In the genomic region with DNA sequence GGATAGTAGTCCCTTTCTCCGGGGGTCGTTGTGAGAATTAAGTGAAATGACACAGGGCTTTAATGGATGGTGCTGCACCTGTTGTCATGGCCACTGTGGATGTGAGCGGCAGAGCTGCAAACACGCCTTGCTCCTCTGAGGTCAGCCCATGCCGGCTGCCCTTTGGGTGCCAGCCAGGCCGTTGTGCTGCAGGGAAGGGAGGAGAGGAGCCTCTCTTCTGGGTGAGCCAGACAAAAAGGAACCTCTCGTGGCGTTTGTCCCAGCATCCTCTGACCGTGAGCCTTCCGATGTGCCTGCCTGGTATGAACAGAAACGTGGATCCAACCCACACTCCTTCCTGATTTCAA, we compare ENCODE assay signal across 15 cellular contexts.
A peak's percentile ranks its signal among the peaks of the same experiment; 100 is the strongest.
DNase-seq lines count a peak whose midpoint lies in the region; ATAC-seq, FAIRE-seq and TF ChIP-seq lines count a peak whose summit lies in the region.
"Had no signal": no experiment of that assay in that cellular context is flagged by ENCODE, and none has a peak within 500 bp of the region (broad histone marks: within the 10 kb centered on the region; RNA-seq: fewer than 3 reads in every experiment).

No MANE protein-coding gene starts in this region.

- TF ChIP-seq CTCF in right atrium auricular region (IDR thresholded peaks at IDR 0.05) (no peak), pancreas (IDR thresholded peaks at IDR 0.05) (no peak), GM23338 (conservative IDR thresholded peaks at IDR 0.05; ENCODE audit: low read depth in 2 of 2) (no peak)

- H3K4me3 Mint-ChIP-seq in activated CD8-positive, alpha-beta memory T cell treated with anti-CD3 and anti-CD28 coated beads, Interleukin-2, amount 10 ng/mL, durations not matched to agents 7 days and 5 days, result no peak overlapping the region
- no peak overlapping the region for H3K4me3 Mint-ChIP-seq in GM23338
- H3K4me3 Mint-ChIP-seq: naive B cell had no signal

- no peak overlapping the region for H3K27ac Mint-ChIP-seq in activated CD8-positive, alpha-beta memory T cell treated with anti-CD3 and anti-CD28 coated beads, Interleukin-2, amount 10 ng/mL, durations not matched to agents 7 days and 5 days
- H3K27ac Mint-ChIP-seq in GM23338, result no peak overlapping the region
- H3K27ac Mint-ChIP-seq: naive B cell had no signal

- H4K20me1 ChIP-seq in GM23338 (replicated peaks; ENCODE audit: insufficient read depth), result no peaks in the 10 kb centered on the region

- CTCF ChIA-PET in activated CD8-positive, alpha-beta memory T cell treated with anti-CD3 and anti-CD28 coated beads, Interleukin-2, amount 10 ng/mL, durations not matched to agents 7 days and 5 days (lab: Charles Lee), result no interaction called here

- H3K9me3 Mint-ChIP-seq in activated CD8-positive, alpha-beta memory T cell treated with anti-CD3 and anti-CD28 coated beads, Interleukin-2, amount 10 ng/mL, durations not matched to agents 7 days and 5 days (ENCODE audit: low read depth), result no peaks in the 10 kb centered on the region
- H3K9me3 Mint-ChIP-seq in GM23338, result no peaks in the 10 kb centered on the region

- no peak for ATAC-seq in activated CD8-positive, alpha-beta memory T cell treated with anti-CD3 and anti-CD28 coated beads, Interleukin-2, amount 10 ng/mL, durations not matched to agents 7 days and 5 days
- ATAC-seq in pancreas, result peak in 3 of 4 donors; percentile 39 to 57 (median 43)
- ATAC-seq in aorta (ENCODE audit: low FRiP score), result no peak
- ATAC-seq in HG03442 (IDR thresholded peaks at IDR 0.05; ENCODE audit: unreplicated experiment), result no peak
- ATAC-seq in GM18909 (IDR thresholded peaks at IDR 0.05; ENCODE audit: poor library complexity, unreplicated experiment), result no peak
- ATAC-seq in GM23338, result no peak

- no peaks in the 10 kb centered on the region for H3K9me2 ChIP-seq in GM23338 (ENCODE audit: insufficient read depth)

- no peaks in the 10 kb centered on the region for H3K79me2 ChIP-seq in GM23338 (replicated peaks; ENCODE audit: insufficient read depth)

- no peaks in the 10 kb centered on the region for H3K36me3 Mint-ChIP-seq in activated CD8-positive, alpha-beta memory T cell treated with anti-CD3 and anti-CD28 coated beads, Interleukin-2, amount 10 ng/mL, durations not matched to agents 7 days and 5 days
- no peaks in the 10 kb centered on the region for H3K36me3 Mint-ChIP-seq in GM23338 (ENCODE audit: low read depth)
- H3K36me3 Mint-ChIP-seq: naive B cell had no signal

- no peak overlapping the region for H3K4me2 ChIP-seq in GM23338

- no peaks in the 10 kb centered on the region for H3F3A ChIP-seq in GM23338 (replicated peaks; ENCODE audit: low read depth)

- H3K4me1 ChIP-seq in right atrium auricular region, result peaks cover 0 to 32% of the 10 kb centered on the region in 2 donors
- no peaks in the 10 kb centered on the region for H3K4me1 ChIP-seq in pancreas
- no peaks in the 10 kb centered on the region for H3K4me1 ChIP-seq in aorta (ENCODE audit: control insufficient read depth in 1 of 2, insufficient read depth in 2 of 2, low read length in 2 of 2)
- no peaks in the 10 kb centered on the region for H3K4me1 ChIP-seq in GM23338 (ENCODE audit: insufficient read depth)

- intact Hi-C loops in pancreas (cut with DNase I) (no loop called here), aorta (cut with DNase I) (no loop called here)

- H3K27ac ChIP-seq in right atrium auricular region (peak overlapping the region; percentile 79 to 85), pancreas (no peak overlapping the region), aorta (ENCODE audit: low read depth in 1 of 2, low read length in 2 of 2) (no peak overlapping the region), GM23338 (ENCODE audit: low read depth) (no peak overlapping the region)
- H3K27ac ChIP-seq: brain microvascular endothelial cell had no signal

- no peaks in the 10 kb centered on the region for H3K27me3 ChIP-seq in right atrium auricular region
- no peaks in the 10 kb centered on the region for H3K27me3 ChIP-seq in pancreas
- H3K27me3 ChIP-seq in aorta (ENCODE audit: control insufficient read depth in 1 of 2, insufficient read depth in 2 of 2, low read length in 1 of 2), result no peaks in the 10 kb centered on the region
- no peaks in the 10 kb centered on the region for H3K27me3 ChIP-seq in GM23338 (ENCODE audit: insufficient read depth)
- H3K27me3 ChIP-seq: brain microvascular endothelial cell, gastrocnemius medialis had no signal

- FAIRE-seq in pancreas (lab: Jason Lieb, UNC), result no peak
- FAIRE-seq: D721Med, HTR-8/SVneo had no signal

- H3K4me1 Mint-ChIP-seq in activated CD8-positive, alpha-beta memory T cell treated with anti-CD3 and anti-CD28 coated beads, Interleukin-2, amount 10 ng/mL, durations not matched to agents 7 days and 5 days, result no peaks in the 10 kb centered on the region
- H3K4me1 Mint-ChIP-seq in GM23338, result peaks cover 16% of the 10 kb centered on the region
- H3K4me1 Mint-ChIP-seq: naive B cell had no signal

- WGBS in pancreas, 2 donors, result 52 to 63% methylated on average over 11 of the region's 11 CpGs
- WGBS in aorta, 2 donors, result 87 to 89% methylated on average over 11 of the region's 11 CpGs

- no peaks in the 10 kb centered on the region for H3K27me3 Mint-ChIP-seq in activated CD8-positive, alpha-beta memory T cell treated with anti-CD3 and anti-CD28 coated beads, Interleukin-2, amount 10 ng/mL, durations not matched to agents 7 days and 5 days
- peaks cover 6% of the 10 kb centered on the region for H3K27me3 Mint-ChIP-seq in GM23338 (ENCODE audit: insufficient read depth, low read depth, poor library complexity)

- H3K36me3 ChIP-seq in right atrium auricular region, result no peaks in the 10 kb centered on the region
- H3K36me3 ChIP-seq in pancreas, result no peaks in the 10 kb centered on the region
- no peaks in the 10 kb centered on the region for H3K36me3 ChIP-seq in aorta (ENCODE audit: control insufficient read depth in 1 of 2, insufficient read depth in 2 of 2, low read length in 1 of 2)
- no peaks in the 10 kb centered on the region for H3K36me3 ChIP-seq in GM23338 (ENCODE audit: insufficient read depth)
- H3K36me3 ChIP-seq: brain microvascular endothelial cell, gastrocnemius medialis, thoracic aorta had no signal

- H3K4me3 ChIP-seq in right atrium auricular region, result no peak overlapping the region
- no peak overlapping the region for H3K4me3 ChIP-seq in pancreas
- H3K4me3 ChIP-seq in aorta (ENCODE audit: low read length in 2 of 2), result no peak overlapping the region
- no peak overlapping the region for H3K4me3 ChIP-seq in GM23338
- H3K4me3 ChIP-seq: gastrocnemius medialis, skin epidermis, thoracic aorta had no signal

- DNase-seq in activated CD8-positive, alpha-beta memory T cell treated with anti-CD3 and anti-CD28 coated beads, Interleukin-2, amount 50 U/mL, for 48 hours, result peak; percentile 20
- DNase-seq in activated CD8-positive, alpha-beta memory T cell treated with anti-CD3 and anti-CD28 coated beads, Interleukin-2, amount 10 ng/mL, durations not matched to agents 7 days and 5 days, result no peak
- peak; percentile 57 for DNase-seq in right atrium auricular region (ENCODE audit: low spot score)
- peak in 2 of 6 donors; percentile 4 to 7 for DNase-seq in pancreas
- DNase-seq in aorta, result peak; percentile 28 to 46
- DNase-seq in GM23338 (ENCODE audit: low spot score), result no peak
- DNase-seq: gastrocnemius medialis, naive B cell had no signal

- no peaks in the 10 kb centered on the region for H3K9me3 ChIP-seq in right atrium auricular region
- no peaks in the 10 kb centered on the region for H3K9me3 ChIP-seq in pancreas
- H3K9me3 ChIP-seq in aorta (ENCODE audit: control insufficient read depth, low read length), result no peaks in the 10 kb centered on the region
- H3K9me3 ChIP-seq: gastrocnemius medialis, thoracic aorta had no signal

- no peak overlapping the region for H2AFZ ChIP-seq in GM23338

TF ChIP-seq in GM23338, 12 proteins besides CTCF, POLR2A, EP300 and RAD21 (continues in another document):
- TF ChIP-seq CREB1 (CRISPR knock-in tag; IDR thresholded peaks at IDR 0.05; ENCODE audit: low read depth), result no peak
- no peak for TF ChIP-seq EZH2phosphoT487 (IDR thresholded peaks at IDR 0.05; ENCODE audit: unreplicated experiment)
- TF ChIP-seq, protein P1, sequence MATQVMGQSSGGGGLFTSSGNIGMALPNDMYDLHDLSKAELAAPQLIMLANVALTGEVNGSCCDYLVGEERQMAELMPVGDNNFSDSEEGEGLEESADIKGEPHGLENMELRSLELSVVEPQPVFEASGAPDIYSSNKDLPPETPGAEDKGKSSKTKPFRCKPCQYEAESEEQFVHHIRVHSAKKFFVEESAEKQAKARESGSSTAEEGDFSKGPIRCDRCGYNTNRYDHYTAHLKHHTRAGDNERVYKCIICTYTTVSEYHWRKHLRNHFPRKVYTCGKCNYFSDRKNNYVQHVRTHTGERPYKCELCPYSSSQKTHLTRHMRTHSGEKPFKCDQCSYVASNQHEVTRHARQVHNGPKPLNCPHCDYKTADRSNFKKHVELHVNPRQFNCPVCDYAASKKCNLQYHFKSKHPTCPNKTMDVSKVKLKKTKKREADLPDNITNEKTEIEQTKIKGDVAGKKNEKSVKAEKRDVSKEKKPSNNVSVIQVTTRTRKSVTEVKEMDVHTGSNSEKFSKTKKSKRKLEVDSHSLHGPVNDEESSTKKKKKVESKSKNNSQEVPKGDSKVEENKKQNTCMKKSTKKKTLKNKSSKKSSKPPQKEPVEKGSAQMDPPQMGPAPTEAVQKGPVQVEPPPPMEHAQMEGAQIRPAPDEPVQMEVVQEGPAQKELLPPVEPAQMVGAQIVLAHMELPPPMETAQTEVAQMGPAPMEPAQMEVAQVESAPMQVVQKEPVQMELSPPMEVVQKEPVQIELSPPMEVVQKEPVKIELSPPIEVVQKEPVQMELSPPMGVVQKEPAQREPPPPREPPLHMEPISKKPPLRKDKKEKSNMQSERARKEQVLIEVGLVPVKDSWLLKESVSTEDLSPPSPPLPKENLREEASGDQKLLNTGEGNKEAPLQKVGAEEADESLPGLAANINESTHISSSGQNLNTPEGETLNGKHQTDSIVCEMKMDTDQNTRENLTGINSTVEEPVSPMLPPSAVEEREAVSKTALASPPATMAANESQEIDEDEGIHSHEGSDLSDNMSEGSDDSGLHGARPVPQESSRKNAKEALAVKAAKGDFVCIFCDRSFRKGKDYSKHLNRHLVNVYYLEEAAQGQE (IDR thresholded peaks at IDR 0.05; ENCODE audit: unreplicated experiment), result no peak
- TF ChIP-seq NANOG (IDR thresholded peaks at IDR 0.05; ENCODE audit: borderline replicate concordance), result no peak
- no peak for TF ChIP-seq POLR2AphosphoS5 (IDR thresholded peaks at IDR 0.05; ENCODE audit: low read depth)
- no peak for TF ChIP-seq JUNB (IDR thresholded peaks at IDR 0.05; ENCODE audit: unreplicated experiment)
- TF ChIP-seq ZNF114 (CRISPR knock-in tag; IDR thresholded peaks at IDR 0.05), result no peak
- TF ChIP-seq, protein P2, sequence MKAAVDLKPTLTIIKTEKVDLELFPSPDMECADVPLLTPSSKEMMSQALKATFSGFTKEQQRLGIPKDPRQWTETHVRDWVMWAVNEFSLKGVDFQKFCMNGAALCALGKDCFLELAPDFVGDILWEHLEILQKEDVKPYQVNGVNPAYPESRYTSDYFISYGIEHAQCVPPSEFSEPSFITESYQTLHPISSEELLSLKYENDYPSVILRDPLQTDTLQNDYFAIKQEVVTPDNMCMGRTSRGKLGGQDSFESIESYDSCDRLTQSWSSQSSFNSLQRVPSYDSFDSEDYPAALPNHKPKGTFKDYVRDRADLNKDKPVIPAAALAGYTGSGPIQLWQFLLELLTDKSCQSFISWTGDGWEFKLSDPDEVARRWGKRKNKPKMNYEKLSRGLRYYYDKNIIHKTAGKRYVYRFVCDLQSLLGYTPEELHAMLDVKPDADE (IDR thresholded peaks at IDR 0.05), result no peak

Comparison
In these comparisons a context has a peak if more than half of its experiments do, and no peak if none do; other contexts are left out.
1. DNase-seq: peak in activated CD8-positive, alpha-beta memory T cell treated with anti-CD3 and anti-CD28 coated beads, Interleukin-2, amount 50 U/mL, for 48 hours (single experiment), right atrium auricular region (single experiment) and aorta (2 of 2); none in activated CD8-positive, alpha-beta memory T cell treated with anti-CD3 and anti-CD28 coated beads, Interleukin-2, amount 10 ng/mL, durations not matched to agents 7 days and 5 days (single experiment) and GM23338 (single experiment).
2. ATAC-seq: peak in pancreas (3 of 4); none in activated CD8-positive, alpha-beta memory T cell treated with anti-CD3 and anti-CD28 coated beads, Interleukin-2, amount 10 ng/mL, durations not matched to agents 7 days and 5 days (single experiment), aorta (single experiment), HG03442 (single experiment), GM18909 (single experiment) and GM23338 (single experiment).
3. H3K27ac ChIP-seq: peak in right atrium auricular region (2 of 2); none in pancreas (0 of 4), aorta (0 of 2) and GM23338 (single experiment).